Comparison of ENCODE assay signal across 1 cellular context in genomic region chr19:47891622-47891922, GRCh38.
TF ChIP-seq lines count a peak whose summit lies in the region.

No MANE protein-coding gene starts in this region.

TF ChIP-seq in H1, 55 proteins besides CTCF, POLR2A, EP300 and RAD21:
- TF ChIP-seq ZNF274 (IDR thresholded peaks at IDR 0.05; ENCODE audit: borderline replicate concordance, extremely low read depth, low read length) (no peak), SRF (IDR thresholded peaks at IDR 0.05; ENCODE audit: low read depth, low read length) (no peak), SP4 (IDR thresholded peaks at IDR 0.05; ENCODE audit: low read length) (no peak), FOSL1 (IDR thresholded peaks at IDR 0.05; ENCODE audit: insufficient read depth, low read depth, low read length) (no peak), ASH2L (IDR thresholded peaks at IDR 0.05; ENCODE audit: low read length) (no peak), ATF2 (IDR thresholded peaks at IDR 0.05; ENCODE audit: low read length) (no peak), TCF12 (IDR thresholded peaks at IDR 0.05; ENCODE audit: low read depth, low read length) (no peak), POLR2AphosphoS5 (IDR thresholded peaks at IDR 0.05; ENCODE audit: low read depth, low read length) (no peak)
